In genomic region chrX:86002076-86002896, GRCh38 we compare ENCODE assay signal across 8 cellular contexts. TPM values are rescaled to one million over a fixed set of nuclear protein-coding genes. Genes with fewer than 3 reads are reported as not detected.
DNase-seq lines count a peak whose midpoint lies in the region; TF ChIP-seq lines count a peak whose summit lies in the region.

No MANE protein-coding gene starts in this region.

- WGBS in mesendoderm (ENCODE audit: extremely low coverage, insufficient coverage, low lambda C conversion rate): no CpG with 5 or more reads among the region's 12 CpGs

- no peak overlapping the region for H3K4ac ChIP-seq in mesendoderm (ENCODE audit: low read depth, low read length)

- peak overlapping the region; percentile 34 for H3K56ac ChIP-seq in mesendoderm (ENCODE audit: low read length)

- H3K27me3 ChIP-seq in mesendoderm (ENCODE audit: insufficient read depth, low read length, poor library complexity) (no peaks in the 10 kb centered on the region), A673 (replicated peaks; ENCODE audit: insufficient read depth, low read depth, low read length, poor library complexity) (no peaks in the 10 kb centered on the region)

- no peak overlapping the region for H4K5ac ChIP-seq in mesendoderm (ENCODE audit: low read length)

- CTCF ChIA-PET in A673 (lab: Charles Lee): no interaction called here

- H3K4me1 ChIP-seq in mesendoderm (ENCODE audit: control insufficient read depth, low read depth, low read length) (peaks cover 1% of the 10 kb centered on the region), A673 (ENCODE audit: insufficient read depth, low read length, poor library complexity, severe bottlenecking) (no peaks in the 10 kb centered on the region)

- no peak overlapping the region for H2BK15ac ChIP-seq in mesendoderm (replicated peaks; ENCODE audit: low read depth)

- H3K9ac ChIP-seq in mesendoderm (ENCODE audit: low read length): no peak overlapping the region

- DNase-seq in GM10266 (ENCODE audit: extremely low spot score) (peak; percentile 1), HT-29 (ENCODE audit: low spot score) (peak; percentile 84), mesendoderm (peak; percentile 90), CD1c-positive myeloid dendritic cell (ENCODE audit: extremely low spot score) (no peak), A673 (ENCODE audit: low spot score) (no peak), SW 1271 (lab: John Stamatoyannopoulos, UW) (no peak), D341Med (ENCODE audit: low spot score) (no peak)
- peak; percentile 10 for DNase-seq in activated effector memory CD4-positive, alpha-beta T cell treated with Interleukin-2 at 50 U/mL for 16 hours

- H2BK5ac ChIP-seq in mesendoderm (ENCODE audit: low read length): no peak overlapping the region

- H2AK5ac ChIP-seq in mesendoderm (ENCODE audit: low read length): no peak overlapping the region

- no peaks in the 10 kb centered on the region for H3K9me3 ChIP-seq in A673 (ENCODE audit: low read depth, low read length, poor library complexity, severe bottlenecking)

- BruUV-seq in A673 (replicated peaks; lab: Mats Ljungman, UMichigan): no TSS peak

- no peak overlapping the region for H3K4me3 ChIP-seq in mesendoderm (ENCODE audit: low read length)
- no peak overlapping the region for H3K4me3 ChIP-seq in A673 (ENCODE audit: low read depth, low read length, poor library complexity, severe bottlenecking)

- no peaks in the 10 kb centered on the region for H3K79me1 ChIP-seq in mesendoderm (ENCODE audit: low read length)

- peak overlapping the region; percentile 62 for H3K27ac ChIP-seq in mesendoderm (ENCODE audit: low read depth, low read length)
- H3K27ac ChIP-seq in A673 (ENCODE audit: low read depth, low read length, poor library complexity, severe bottlenecking): no peak overlapping the region

- H3K18ac ChIP-seq in mesendoderm (ENCODE audit: low read length): peak overlapping the region; percentile 28

- POLR2A ChIA-PET in A673 (lab: Charles Lee; ENCODE audit: low non-redundant PET): no interaction called here

- peaks cover 1% of the 10 kb centered on the region for H3K79me2 ChIP-seq in mesendoderm (ENCODE audit: control insufficient read depth, insufficient read depth, low read length)

- TF ChIP-seq CTCF in GM10266 (IDR thresholded peaks at IDR 0.05; ENCODE audit: control insufficient read depth, insufficient read depth, low read depth, missing control alignments) (no peak), A673 (conservative IDR thresholded peaks at IDR 0.05; ENCODE audit: low read depth, low read length) (no peak)

- intact Hi-C loops in A673 (cut with micrococcal nuclease; ENCODE audit: unreplicated experiment): no loop called here

- H3K4me2 ChIP-seq in mesendoderm (ENCODE audit: low read length): no peak overlapping the region

- H3K36me3 ChIP-seq in mesendoderm (ENCODE audit: control insufficient read depth, insufficient read depth, low read length) (no peaks in the 10 kb centered on the region), A673 (ENCODE audit: insufficient read depth, low read length, poor library complexity, severe bottlenecking) (no peaks in the 10 kb centered on the region)

- no peak overlapping the region for H4K8ac ChIP-seq in mesendoderm (ENCODE audit: low read depth, low read length)

- no peak overlapping the region for H3K23ac ChIP-seq in mesendoderm (ENCODE audit: low read length)

- H2BK120ac ChIP-seq in mesendoderm (ENCODE audit: low read depth, low read length): no peak overlapping the region

RNA-seq across cellular contexts. Expression of gene CHM, which starts 45.1 kb away (rescaled TPM):
- 6.8 and 8.6 TPM in 2 replicates for total RNA-seq in HT-29 (2014; rRNA removed; shearing (Covaris generic))
- 11.4 TPM for polyA plus RNA-seq in mesendoderm (2013, experiment 1 of 2)
- polyA plus RNA-seq in mesendoderm (2013, experiment 2 of 2): 12.9 TPM
- total RNA-seq in A673 (2021): 27.4 and 27.9 TPM in 2 replicates

Comparison
In these comparisons a context has a peak if more than half of its experiments do, and no peak if none do; other contexts are left out.
1. DNase-seq: peak in GM10266 (single experiment), HT-29 (single experiment), activated effector memory CD4-positive, alpha-beta T cell treated with Interleukin-2 at 50 U/mL for 16 hours (single experiment) and mesendoderm (single experiment); none in CD1c-positive myeloid dendritic cell (single experiment), A673 (single experiment), SW 1271 (0 of 2) and D341Med (single experiment).